ENCODE assay signal across 9 cellular contexts in genomic region chr2:217919781-217920351, GRCh38.
A peak's percentile ranks its signal among the peaks of the same experiment; 100 is the strongest.
DNase-seq lines count a peak whose midpoint lies in the region; ATAC-seq and TF ChIP-seq lines count a peak whose summit lies in the region.
"Had no signal": no experiment of that assay in that cellular context is flagged by ENCODE, and none has a peak within 500 bp of the region (broad histone marks: within the 10 kb centered on the region; RNA-seq: fewer than 3 reads in every experiment).

No MANE protein-coding gene starts in this region.

- peak in 1 of 2 donors; percentile 52 for TF ChIP-seq POLR2A in uterus (IDR thresholded peaks at IDR 0.05)

- ATAC-seq in GM21576 (IDR thresholded peaks at IDR 0.05; ENCODE audit: unreplicated experiment) = no peak

- H3K9me3 ChIP-seq in fibroblast of lung (ENCODE audit: control insufficient read depth, insufficient read depth, low read depth, low read length) (no peaks in the 10 kb centered on the region), mucosa of rectum (ENCODE audit: control insufficient read depth in 2 of 2, low read length in 2 of 2) (no peaks in the 10 kb centered on the region), uterus (no peaks in the 10 kb centered on the region)

- TF ChIP-seq CTCF in fibroblast of lung (conservative IDR thresholded peaks at IDR 0.05 in 1 of 2, IDR thresholded peaks at IDR 0.05 in 1 of 2; ENCODE audit: low read depth in 1 of 2, low read length in 2 of 2) = no peak
- no peak for TF ChIP-seq CTCF in uterus (IDR thresholded peaks at IDR 0.05)

- DNase-seq in LHCN-M2 (ENCODE audit: low read depth) = peak; percentile 45
- DNase-seq in fibroblast of lung (ENCODE audit: low read depth in 2 of 2) = peak; percentile 75 to 93
- DNase-seq in uterus = peak; percentile 81 to 90
- DNase-seq in NCI-H1105 treated with DMSO at 0.1 percent for 48 hours (lab: John Stamatoyannopoulos, UW) = no peak
- no peak for DNase-seq in cerebellar cortex (ENCODE audit: low spot score)
- DNase-seq: NCI-H2227 treated with DMSO at 0.1 percent for 48 hours had no signal

- H3K79me2 ChIP-seq in fibroblast of lung (ENCODE audit: control insufficient read depth, insufficient read depth, low read length) = peaks cover 10% of the 10 kb centered on the region

- peak overlapping the region; percentile 11 for H3K4me2 ChIP-seq in fibroblast of lung (ENCODE audit: extremely low read depth, insufficient read depth, low read length)

- no peak overlapping the region for H2AFZ ChIP-seq in fibroblast of lung (ENCODE audit: low read length)

- no peak overlapping the region for H3K4me3 ChIP-seq in fibroblast of lung (replicated peaks in 1 of 4; ENCODE audit: control extremely low read depth in 1 of 4, insufficient read depth in 1 of 4, low read depth in 3 of 4, low read length in 4 of 4)
- no peak overlapping the region for H3K4me3 ChIP-seq in mucosa of rectum (ENCODE audit: low read length in 2 of 2)
- H3K4me3 ChIP-seq in uterus = peak overlapping the region in 1 of 2 donors; percentile 14

- no peak overlapping the region for H3K9ac ChIP-seq in fibroblast of lung (ENCODE audit: insufficient read depth, low read length)
- no peak overlapping the region for H3K9ac ChIP-seq in mucosa of rectum (ENCODE audit: low read depth in 1 of 2, low read length in 2 of 2)

- H3K4me1 ChIP-seq in fibroblast of lung (ENCODE audit: control insufficient read depth, extremely low read depth, insufficient read depth, low read length) (peaks cover 50% of the 10 kb centered on the region), mucosa of rectum (ENCODE audit: control insufficient read depth in 2 of 2, insufficient read depth in 2 of 2, low read length in 2 of 2) (peaks cover 10 to 15% of the 10 kb centered on the region in 2 donors), uterus (peaks cover 41 to 44% of the 10 kb centered on the region in 2 donors)

- H3K27ac ChIP-seq in fibroblast of lung (ENCODE audit: insufficient read depth, low read length) = peak overlapping the region; percentile 57
- H3K27ac ChIP-seq in mucosa of rectum (ENCODE audit: low read depth in 2 of 2, low read length in 2 of 2) = peak overlapping the region; percentile 47 to 67
- H3K27ac ChIP-seq in uterus = peak overlapping the region; percentile 92 to 97
- H3K27ac ChIP-seq: epithelial cell of prostate had no signal

- H3K27me3 ChIP-seq in fibroblast of lung (ENCODE audit: control insufficient read depth, insufficient read depth, low read length) = no peaks in the 10 kb centered on the region
- H3K27me3 ChIP-seq in mucosa of rectum (ENCODE audit: control insufficient read depth in 2 of 2, insufficient read depth in 2 of 2, low read length in 2 of 2) = no peaks in the 10 kb centered on the region
- no peaks in the 10 kb centered on the region for H3K27me3 ChIP-seq in uterus

- H3K36me3 ChIP-seq in fibroblast of lung (ENCODE audit: control insufficient read depth, insufficient read depth, low read length) = peaks cover 4% of the 10 kb centered on the region
- no peaks in the 10 kb centered on the region for H3K36me3 ChIP-seq in mucosa of rectum (ENCODE audit: control insufficient read depth in 2 of 2, insufficient read depth in 2 of 2, low read length in 2 of 2)
- H3K36me3 ChIP-seq in uterus = no peaks in the 10 kb centered on the region

- no peaks in the 10 kb centered on the region for H4K20me1 ChIP-seq in fibroblast of lung (ENCODE audit: control insufficient read depth, extremely low read depth, insufficient read depth, low read length)

- intact Hi-C loops in uterus (cut with DNase I; ENCODE audit: low total_unique reads) = no loop called here

Comparison
In these comparisons a context has a peak if more than half of its experiments do, and no peak if none do; other contexts are left out.
1. DNase-seq: peak in LHCN-M2 (single experiment), fibroblast of lung (2 of 2) and uterus (2 of 2); none in NCI-H1105 treated with DMSO at 0.1 percent for 48 hours (single experiment) and cerebellar cortex (single experiment).
2. Peak in every context shown above with its lines, with median percentiles within 50 percentile points of each other: H3K27ac ChIP-seq.